22 cellular contexts compared by ENCODE assay signal in the genomic region with DNA sequence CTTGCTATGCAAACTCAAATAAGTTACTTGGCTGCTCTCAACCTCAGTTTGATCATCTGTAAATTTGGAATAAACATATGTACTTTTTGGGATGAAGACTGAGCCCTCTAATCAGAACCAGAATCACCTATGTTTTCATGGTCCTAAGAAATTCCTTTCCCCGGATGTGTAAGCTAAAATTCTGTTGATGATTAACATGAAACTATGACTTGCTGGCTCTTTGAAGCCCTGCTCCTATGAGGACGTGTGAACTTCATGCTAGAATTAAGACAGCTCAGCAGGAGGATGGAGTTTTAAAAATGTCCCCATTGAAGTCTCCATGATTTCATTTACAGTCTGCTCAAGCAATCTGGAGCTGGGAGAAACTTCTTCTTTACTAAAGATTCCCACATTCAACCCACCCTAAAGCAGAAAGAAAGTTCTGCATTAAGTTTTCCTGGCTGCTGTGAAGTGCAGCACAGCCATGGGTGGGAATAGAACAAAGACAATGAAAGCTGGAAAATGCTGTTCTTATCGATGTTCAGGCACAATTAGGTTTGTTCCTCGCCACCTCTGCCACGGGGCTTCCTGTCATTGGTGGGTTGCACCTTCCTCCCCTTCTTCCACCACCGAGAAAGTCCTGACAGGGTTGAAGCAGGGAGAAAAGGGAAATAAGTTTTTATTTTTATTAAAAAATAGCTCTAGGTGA.
"Had no signal": no experiment of that assay in that cellular context is flagged by ENCODE, and none has a peak within 500 bp of the region (broad histone marks: within the 10 kb centered on the region; RNA-seq: fewer than 3 reads in every experiment).

No MANE protein-coding gene starts in this region.

- H3K27me3 ChIP-seq: gastrocnemius medialis, hepatocyte, tibial nerve had no signal

- H3K9ac ChIP-seq: parathyroid adenoma had no signal

- H3K4me3 ChIP-seq: gastrocnemius medialis, hepatocyte, psoas muscle, spleen, tibial nerve had no signal

- H3K4me1 ChIP-seq: gastrocnemius medialis, parathyroid adenoma, psoas muscle, spleen, tibial nerve had no signal

- H3K9me3 ChIP-seq: gastrocnemius medialis, psoas muscle, tibial nerve had no signal

- FAIRE-seq: bronchial epithelial cell, endometrium had no signal

- H3K79me2 ChIP-seq: hepatocyte, parathyroid adenoma had no signal

- H3K36me3 ChIP-seq: gastrocnemius medialis, spleen, tibial nerve had no signal

- H3K4me2 ChIP-seq: hepatocyte had no signal

- ATAC-seq: activated T-cell treated with anti-CD3 and anti-CD28 coated beads, Interleukin-2, amount 50 U/mL, for 72 hours; gastrocnemius medialis; left colon; naive thymus-derived CD8-positive, alpha-beta T cell; psoas muscle; right cardiac atrium had no signal

- DNase-seq: activated CD4-positive, alpha-beta T cell treated with anti-CD3 and anti-CD28 coated beads for 4 hours; activated CD4-positive, alpha-beta T cell treated with anti-CD3 and anti-CD28 coated beads, Interleukin-2, amount 50 U/mL, for 4 hours; activated CD4-positive, CD25-positive, alpha-beta regulatory T cell; activated naive CD4-positive, alpha-beta T cell treated with Interleukin-2 at 50 U/mL for 16 hours; activated T-cell treated with anti-CD3 and anti-CD28 coated beads for 4 hours; activated T-cell treated with anti-CD3 and anti-CD28 coated beads, Interleukin-2, amount 50 U/mL, for 72 hours; anterior cingulate cortex; effector CD4-positive, alpha-beta T cell; gastrocnemius medialis; islet precursor cell; left colon; naive thymus-derived CD8-positive, alpha-beta T cell; occipital lobe; psoas muscle; right cardiac atrium; spleen; stimulated activated naive CD4-positive, alpha-beta T cell treated with Interleukin-2 at 50 U/mL for 16 hours had no signal

- H2AFZ ChIP-seq: hepatocyte, parathyroid adenoma had no signal
